Comparison of ENCODE assay signal across 1 cellular context in the genomic region with DNA sequence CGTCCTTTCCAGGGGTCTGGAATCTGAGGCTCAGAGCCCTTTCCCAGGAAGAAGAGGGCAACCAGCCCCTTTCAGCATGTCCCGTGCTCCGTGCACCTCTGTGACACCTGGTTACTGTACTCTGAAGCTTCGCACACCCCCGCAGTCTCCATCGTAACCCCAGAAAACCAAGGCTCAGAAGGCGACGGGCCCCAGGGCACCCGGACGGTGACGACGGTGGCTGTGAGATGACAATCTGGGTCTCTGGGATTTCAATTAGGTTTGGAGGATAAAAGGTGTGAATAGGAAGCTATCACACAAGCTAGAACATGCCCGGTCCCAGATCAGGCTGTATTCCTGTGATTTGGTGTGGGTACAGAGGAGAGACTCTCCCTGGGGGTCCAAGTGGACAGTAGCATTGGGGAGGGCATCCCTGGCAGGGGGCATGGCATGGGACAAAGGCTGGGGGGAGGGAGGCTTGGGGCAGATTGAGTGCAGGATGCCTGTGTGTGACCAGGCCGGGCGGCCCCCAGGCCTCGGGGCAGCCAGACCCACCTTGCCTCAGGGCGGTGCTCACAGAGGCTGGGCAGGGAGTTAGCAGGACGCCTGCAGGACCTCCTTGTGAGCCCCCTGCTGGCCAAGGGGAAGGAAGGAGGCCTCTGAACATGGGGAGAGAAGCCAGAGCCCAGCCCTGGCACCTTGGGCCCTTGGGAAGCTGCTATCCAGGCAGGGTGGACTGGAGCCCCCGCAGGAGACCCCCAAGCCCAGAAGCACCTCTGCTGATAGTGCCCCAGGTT.
TF ChIP-seq lines count a peak whose summit lies in the region.

No MANE protein-coding gene starts in this region.

TF ChIP-seq in IMR-90, 13 proteins besides CTCF, POLR2A, EP300 and RAD21:
- TF ChIP-seq, protein P1, sequence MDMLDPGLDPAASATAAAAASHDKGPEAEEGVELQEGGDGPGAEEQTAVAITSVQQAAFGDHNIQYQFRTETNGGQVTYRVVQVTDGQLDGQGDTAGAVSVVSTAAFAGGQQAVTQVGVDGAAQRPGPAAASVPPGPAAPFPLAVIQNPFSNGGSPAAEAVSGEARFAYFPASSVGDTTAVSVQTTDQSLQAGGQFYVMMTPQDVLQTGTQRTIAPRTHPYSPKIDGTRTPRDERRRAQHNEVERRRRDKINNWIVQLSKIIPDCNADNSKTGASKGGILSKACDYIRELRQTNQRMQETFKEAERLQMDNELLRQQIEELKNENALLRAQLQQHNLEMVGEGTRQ (IDR thresholded peaks at IDR 0.05; ENCODE audit: low read depth, low read length) = no peak
- TF ChIP-seq BHLHE40 (IDR thresholded peaks at IDR 0.05; ENCODE audit: low read depth, low read length) (no peak), CHD1 (IDR thresholded peaks at IDR 0.05; ENCODE audit: low read depth, low read length) (no peak), RFX5 (IDR thresholded peaks at IDR 0.05; ENCODE audit: low read depth, low read length) (no peak), CEBPB (IDR thresholded peaks at IDR 0.05; ENCODE audit: low read depth, low read length) (no peak)
